In the genomic region with DNA sequence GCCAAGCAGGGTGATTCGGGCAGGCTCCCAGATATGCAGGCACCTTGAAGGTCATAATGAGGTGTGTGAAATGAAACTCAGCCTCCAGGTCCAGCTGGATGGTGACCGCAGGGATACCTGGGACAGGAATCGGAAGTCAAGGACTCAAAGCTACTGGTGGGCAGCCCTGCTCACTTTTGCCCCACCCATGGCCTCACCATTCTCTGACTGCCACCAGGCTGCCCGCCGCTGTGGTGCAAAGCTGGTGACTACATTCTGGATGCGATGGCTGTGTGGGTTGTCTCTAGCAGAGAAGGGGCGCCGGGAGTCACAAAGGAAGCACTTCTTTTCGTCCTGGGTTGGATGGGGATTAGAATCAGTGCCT, we compare ENCODE assay signal across 9 cellular contexts. TPM values are rescaled to one million over a fixed set of nuclear protein-coding genes. Genes with fewer than 3 reads are reported as not detected.
DNase-seq lines count a peak whose midpoint lies in the region; TF ChIP-seq lines count a peak whose summit lies in the region.
"Had no signal": no experiment of that assay in that cellular context is flagged by ENCODE, and none has a peak within 500 bp of the region (broad histone marks: within the 10 kb centered on the region; RNA-seq: fewer than 3 reads in every experiment).

No MANE protein-coding gene starts in this region.

- H3K9ac ChIP-seq in endodermal cell (ENCODE audit: extremely low read depth, low read length, poor library complexity, severe bottlenecking), result peak overlapping the region; percentile 50

- no TSS peak for BruUV-seq in PC-9 (replicated peaks; lab: Mats Ljungman, UMichigan)

- POLR2A ChIA-PET in PC-9 (lab: Charles Lee; ENCODE audit: unreplicated experiment), result interaction anchor here (0.5 to 0.8 kb wide), 5 partner anchors 28 to 1215 kb away, joined by 3 to 14 read pairs (median 3); a partner anchor contains a TSS
- POLR2A ChIA-PET in CD4-positive, alpha-beta memory T cell (lab: Charles Lee; ENCODE audit: partially characterized antibody), result interaction anchor here (1.8 kb wide), 1 partner anchor 11 kb away, joined by 6 read pairs; a partner anchor contains a TSS

- H3K9me3 ChIP-seq in PC-9 (ENCODE audit: insufficient read depth, low read depth) (no peaks in the 10 kb centered on the region), endodermal cell (ENCODE audit: control insufficient read depth, low read length) (no peaks in the 10 kb centered on the region), mesodermal cell (ENCODE audit: control insufficient read depth, low read length) (no peaks in the 10 kb centered on the region), transverse colon (no peaks in the 10 kb centered on the region)
- no peaks in the 10 kb centered on the region for H3K9me3 ChIP-seq in CD4-positive, alpha-beta memory T cell (ENCODE audit: control insufficient read depth in 1 of 2, low read length in 2 of 2)

- CTCF ChIA-PET in PC-9 (lab: Charles Lee), result interaction anchor here (1.0 kb wide), 1 partner anchor 38 kb away, joined by 5 read pairs; no protein-coding TSS in a partner anchor
- CTCF ChIA-PET in CD4-positive, alpha-beta memory T cell (lab: Charles Lee; ENCODE audit: partially characterized antibody), result interaction anchor here (0.7 to 1.0 kb wide), 2 partner anchors 24 to 144 kb away, joined by 3 read pairs; no protein-coding TSS in a partner anchor

- no peak overlapping the region for H3K27ac Mint-ChIP-seq in endodermal cell
- H3K27ac Mint-ChIP-seq in CD4-positive, alpha-beta memory T cell, result no peak overlapping the region
- H3K27ac Mint-ChIP-seq: activated CD8-positive, alpha-beta T cell treated with anti-CD3 and anti-CD28 coated beads for 36 hours had no signal

- H4K20me1 ChIP-seq in PC-9 (ENCODE audit: insufficient read depth), result no peaks in the 10 kb centered on the region

- in situ Hi-C loops in transverse colon (cut with MboI; ENCODE audit: low pct_ligation_motif_present in 1 of 4, low pct_unique_long_range_greater_than_20kb in 1 of 4, low sequenced_read_pairs in 3 of 4), result no loop called here

- peaks cover 19% of the 10 kb centered on the region for H3K4me1 ChIP-seq in PC-9 (replicated peaks; ENCODE audit: insufficient read depth)
- H3K4me1 ChIP-seq in endodermal cell (ENCODE audit: control insufficient read depth, insufficient read depth, low read length), result peaks cover 5% of the 10 kb centered on the region
- peaks cover 8% of the 10 kb centered on the region for H3K4me1 ChIP-seq in mesodermal cell (ENCODE audit: control insufficient read depth, insufficient read depth, low read length, poor library complexity, severe bottlenecking)
- H3K4me1 ChIP-seq in transverse colon, result peaks cover 9 to 38% (median 21%) of the 10 kb centered on the region in 4 donors
- H3K4me1 ChIP-seq in CD4-positive, alpha-beta memory T cell (ENCODE audit: insufficient read depth, low read length), result no peaks in the 10 kb centered on the region

- WGBS in endodermal cell (ENCODE audit: insufficient coverage in 1 of 2, insufficient read length in 1 of 2), 2 experiments, result 69 to 96% methylated on average over 4 to 9 of the region's 9 CpGs
- 58 to 66% methylated on average over 4 to 9 of the region's 9 CpGs for WGBS in mesodermal cell (ENCODE audit: insufficient coverage in 2 of 2), 2 experiments
- WGBS in transverse colon (ENCODE audit: low coverage in 1 of 2), 2 donors, result 43% methylated on average over 9 of the region's 9 CpGs; no CpG with 5 or more reads in 1 of the 2 donors

- H3K27me3 ChIP-seq in PC-9 (ENCODE audit: insufficient read depth, low read depth) (no peaks in the 10 kb centered on the region), endodermal cell (ENCODE audit: control insufficient read depth, insufficient read depth, low read length, poor library complexity, severe bottlenecking) (no peaks in the 10 kb centered on the region), transverse colon (no peaks in the 10 kb centered on the region)
- no peaks in the 10 kb centered on the region for H3K27me3 ChIP-seq in CD4-positive, alpha-beta memory T cell (ENCODE audit: insufficient read depth, low read length)

- peak overlapping the region; percentile 99 for H3K4me2 ChIP-seq in PC-9

- H3K4me3 ChIP-seq in PC-9 (peak overlapping the region; percentile 78), endodermal cell (ENCODE audit: low read length) (peak overlapping the region; percentile 91), mesodermal cell (ENCODE audit: extremely low read depth, insufficient read depth, low read length, poor library complexity, severe bottlenecking) (peak overlapping the region; percentile 70), transverse colon (peak overlapping the region; percentile 51 to 61 (median 52))
- no peak overlapping the region for H3K4me3 ChIP-seq in CD4-positive, alpha-beta memory T cell (ENCODE audit: low read length in 2 of 2)

- no peak for TF ChIP-seq EP300 in transverse colon (IDR thresholded peaks at IDR 0.05; ENCODE audit: low read depth)

- DNase-seq in PC-9 (no peak), endodermal cell (no peak), transverse colon (no peak), DMS79 treated with DMSO at 0.1 percent for 48 hours (lab: John Stamatoyannopoulos, UW) (no peak), NCI-H2029 (lab: John Stamatoyannopoulos, UW) (no peak)
- no peak for DNase-seq in CD4-positive, alpha-beta memory T cell

- 0 out of 2 replicates have a peak overlapping the region, but pooled peaks have one; percentile 97 for H2AFZ ChIP-seq in PC-9

- H3K4me1 Mint-ChIP-seq in endodermal cell, result no peaks in the 10 kb centered on the region
- no peaks in the 10 kb centered on the region for H3K4me1 Mint-ChIP-seq in CD4-positive, alpha-beta memory T cell

- TF ChIP-seq POLR2A in transverse colon (IDR thresholded peaks at IDR 0.05), result no peak

- TF ChIP-seq CTCF in PC-9 (conservative IDR thresholded peaks at IDR 0.05), result no peak
- TF ChIP-seq CTCF in endodermal cell (conservative IDR thresholded peaks at IDR 0.05), result no peak
- TF ChIP-seq CTCF in transverse colon (IDR thresholded peaks at IDR 0.05), result no peak

- peaks cover 3% of the 10 kb centered on the region for H3K36me3 Mint-ChIP-seq in endodermal cell (ENCODE audit: low read depth)
- no peaks in the 10 kb centered on the region for H3K36me3 Mint-ChIP-seq in CD4-positive, alpha-beta memory T cell
- H3K36me3 Mint-ChIP-seq: naive thymus-derived CD8-positive, alpha-beta T cell had no signal

- intact Hi-C loops in PC-9 (cut with micrococcal nuclease; ENCODE audit: unreplicated experiment), result loop anchor here (1.0 kb wide), 1 partner anchor 12 kb away; a partner anchor contains a TSS
- intact Hi-C loops in transverse colon (cut with DNase I; ENCODE audit: low total_unique reads), result loop anchor here (5.0 kb wide), 1 partner anchor 40 kb away; a partner anchor contains a TSS
- intact Hi-C loops in CD4-positive, alpha-beta memory T cell (cut with micrococcal nuclease), result no loop called here

- H3F3A ChIP-seq in PC-9 (ENCODE audit: insufficient read depth, low read depth), result peaks cover 22% of the 10 kb centered on the region

- peak overlapping the region; percentile 78 for H3K4me3 Mint-ChIP-seq in endodermal cell
- no peak overlapping the region for H3K4me3 Mint-ChIP-seq in CD4-positive, alpha-beta memory T cell
- H3K4me3 Mint-ChIP-seq: activated CD8-positive, alpha-beta T cell treated with anti-CD3 and anti-CD28 coated beads for 36 hours; naive thymus-derived CD8-positive, alpha-beta T cell had no signal

- peaks cover 18% of the 10 kb centered on the region for H3K79me2 ChIP-seq in PC-9 (ENCODE audit: low read depth)

- no peaks in the 10 kb centered on the region for H3K9me2 ChIP-seq in PC-9 (ENCODE audit: insufficient read depth)

- no peaks in the 10 kb centered on the region for H3K9me3 Mint-ChIP-seq in endodermal cell
- H3K9me3 Mint-ChIP-seq in CD4-positive, alpha-beta memory T cell, result no peaks in the 10 kb centered on the region
- H3K9me3 Mint-ChIP-seq: activated CD8-positive, alpha-beta T cell treated with anti-CD3 and anti-CD28 coated beads for 36 hours; naive thymus-derived CD8-positive, alpha-beta T cell had no signal

- no peaks in the 10 kb centered on the region for H3K27me3 Mint-ChIP-seq in endodermal cell (ENCODE audit: insufficient read depth)
- peaks cover 5 to 14% of the 10 kb centered on the region in 2 donors for H3K27me3 Mint-ChIP-seq in CD4-positive, alpha-beta memory T cell
- H3K27me3 Mint-ChIP-seq: activated CD8-positive, alpha-beta T cell treated with anti-CD3 and anti-CD28 coated beads for 36 hours had no signal

- peak overlapping the region; percentile 92 for H3K27ac ChIP-seq in PC-9
- peak overlapping the region; percentile 42 for H3K27ac ChIP-seq in endodermal cell (ENCODE audit: low read depth, low read length)
- H3K27ac ChIP-seq in mesodermal cell (ENCODE audit: low read depth, low read length, severe bottlenecking), result peak overlapping the region; percentile 93
- peak overlapping the region; percentile 84 to 93 (median 88) for H3K27ac ChIP-seq in transverse colon
- H3K27ac ChIP-seq in CD4-positive, alpha-beta memory T cell (ENCODE audit: low read depth, low read length), result no peak overlapping the region

- H3K36me3 ChIP-seq in PC-9 (ENCODE audit: low read depth) (no peaks in the 10 kb centered on the region), endodermal cell (ENCODE audit: control insufficient read depth, insufficient read depth, low read length) (peaks cover 7% of the 10 kb centered on the region), mesodermal cell (ENCODE audit: control insufficient read depth, insufficient read depth, low read length) (peaks cover 41% of the 10 kb centered on the region), transverse colon (no peaks in the 10 kb centered on the region)
- H3K36me3 ChIP-seq in CD4-positive, alpha-beta memory T cell (ENCODE audit: insufficient read depth, low read length), result no peaks in the 10 kb centered on the region

RNA-seq across cellular contexts. Expression of a gene that starts 0.8 kb away (rescaled TPM):
- total RNA-seq in PC-9 (2021) (230 and 238 TPM in 2 replicates), endodermal cell (10 to 100 TPM; 83.6 to 97.8 TPM), transverse colon (100 to 1,000 TPM; 141 to 290 (median 177) TPM)
- 159 TPM for polyA plus RNA-seq in endodermal cell (2013, experiment 1 of 2)
- polyA plus RNA-seq in endodermal cell (2013, experiment 2 of 2), result 154 TPM
- 221 TPM for polyA plus RNA-seq in mesodermal cell (2013, experiment 1 of 2)
- polyA plus RNA-seq in mesodermal cell (2013, experiment 2 of 2), result 188 TPM
- 1 to 10 TPM in 1 of 2 experiments, not detected in 1; 1.1 TPM for total RNA-seq in CD4-positive, alpha-beta memory T cell
- polyA plus RNA-seq in CD4-positive, alpha-beta memory T cell, result not detected
- total RNA-seq: activated CD8-positive, alpha-beta T cell treated with anti-CD3 and anti-CD28 coated beads for 36 hours had no signal
- polyA plus RNA-seq: naive thymus-derived CD8-positive, alpha-beta T cell had no signal

RNA-seq across cellular contexts. Expression of a gene that starts 11.4 kb away (rescaled TPM):
- total RNA-seq in PC-9 (2021) (72.1 TPM in 2 replicates), endodermal cell (10 to 100 TPM; 61.5 to 63.2 TPM), transverse colon (10 to 100 TPM; 66.5 to 86.2 (median 71.7) TPM)
- polyA plus RNA-seq in endodermal cell (2013, experiment 1 of 2), result 50.7 TPM
- 43.1 TPM for polyA plus RNA-seq in endodermal cell (2013, experiment 2 of 2)
- 38.8 TPM for polyA plus RNA-seq in mesodermal cell (2013, experiment 1 of 2)
- 33.9 TPM for polyA plus RNA-seq in mesodermal cell (2013, experiment 2 of 2)
- total RNA-seq in CD4-positive, alpha-beta memory T cell, result 100 to 1,000 TPM in 1 of 2 experiments, 10 to 100 TPM in 1; 91.7 to 105 TPM
- 10 to 100 TPM; 24.9 to 38.2 TPM for polyA plus RNA-seq in CD4-positive, alpha-beta memory T cell

RNA-seq across cellular contexts. Expression of a gene that starts 27.5 kb away (rescaled TPM):
- 334 and 337 TPM in 2 replicates for total RNA-seq in PC-9 (2021)
- total RNA-seq in endodermal cell, result 100 to 1,000 TPM; 314 to 358 TPM
- polyA plus RNA-seq in endodermal cell (2013, experiment 1 of 2), result 290 TPM
- polyA plus RNA-seq in endodermal cell (2013, experiment 2 of 2), result 278 TPM
- 284 TPM for polyA plus RNA-seq in mesodermal cell (2013, experiment 1 of 2)
- 241 TPM for polyA plus RNA-seq in mesodermal cell (2013, experiment 2 of 2)
- 100 to 1,000 TPM; 403 to 873 (median 447) TPM for total RNA-seq in transverse colon
- total RNA-seq in CD4-positive, alpha-beta memory T cell, result 100 to 1,000 TPM; 199 TPM
- 100 to 1,000 TPM; 102 to 116 TPM for polyA plus RNA-seq in CD4-positive, alpha-beta memory T cell

RNA-seq across cellular contexts. Expression of a gene that starts 34.1 kb away (rescaled TPM):
- 17.8 and 24.0 TPM in 2 replicates for total RNA-seq in PC-9 (2021)
- total RNA-seq in endodermal cell, result 10 to 100 TPM; 23.4 to 25.7 TPM
- 25.0 TPM for polyA plus RNA-seq in endodermal cell (2013, experiment 1 of 2)
- 22.0 TPM for polyA plus RNA-seq in endodermal cell (2013, experiment 2 of 2)
- polyA plus RNA-seq in mesodermal cell (2013, experiment 1 of 2), result 26.5 TPM
- 20.6 TPM for polyA plus RNA-seq in mesodermal cell (2013, experiment 2 of 2)
- total RNA-seq in transverse colon, result 10 to 100 TPM; 26.2 to 33.9 (median 31.3) TPM
- total RNA-seq in CD4-positive, alpha-beta memory T cell, result 10 to 100 TPM; 31.6 to 33.5 TPM
- polyA plus RNA-seq in CD4-positive, alpha-beta memory T cell, result 1 to 10 TPM in 1 of 2 donors, under 1 TPM in 1; 0.13 to 2.1 TPM

RNA-seq across cellular contexts. Expression of a gene that starts 38.2 kb away (rescaled TPM):
- total RNA-seq in PC-9 (2021) (84.8 and 87.5 TPM in 2 replicates), endodermal cell (100 to 1,000 TPM; 127 to 155 TPM), transverse colon (100 to 1,000 TPM in 1 of 4 donors, 10 to 100 TPM in 3; 76.4 to 122 (median 84.7) TPM)
- polyA plus RNA-seq in endodermal cell (2013, experiment 1 of 2), result 108 TPM
- 96.8 TPM for polyA plus RNA-seq in endodermal cell (2013, experiment 2 of 2)
- polyA plus RNA-seq in mesodermal cell (2013, experiment 1 of 2), result 94.6 TPM
- 92.0 TPM for polyA plus RNA-seq in mesodermal cell (2013, experiment 2 of 2)
- 100 to 1,000 TPM; 172 to 177 TPM for total RNA-seq in CD4-positive, alpha-beta memory T cell
- 10 to 100 TPM; 18.6 to 32.0 TPM for polyA plus RNA-seq in CD4-positive, alpha-beta memory T cell

Comparison
In these comparisons a context has a peak if more than half of its experiments do, and no peak if none do; other contexts are left out.
1. H3K4me3 ChIP-seq: peak in PC-9 (single experiment), endodermal cell (single experiment), mesodermal cell (single experiment) and transverse colon (4 of 4); none in CD4-positive, alpha-beta memory T cell (0 of 2).
2. RNA of a gene that starts 0.8 kb away (total RNA-seq): 230 to 238 TPM in PC-9, 141 to 290 TPM in transverse colon and 83.6 to 97.8 TPM in endodermal cell; 1.1 TPM in CD4-positive, alpha-beta memory T cell; every median in the first group is over 10 times any median in the second.